Comparison of ENCODE assay signal across 14 cellular contexts in the genomic region with DNA sequence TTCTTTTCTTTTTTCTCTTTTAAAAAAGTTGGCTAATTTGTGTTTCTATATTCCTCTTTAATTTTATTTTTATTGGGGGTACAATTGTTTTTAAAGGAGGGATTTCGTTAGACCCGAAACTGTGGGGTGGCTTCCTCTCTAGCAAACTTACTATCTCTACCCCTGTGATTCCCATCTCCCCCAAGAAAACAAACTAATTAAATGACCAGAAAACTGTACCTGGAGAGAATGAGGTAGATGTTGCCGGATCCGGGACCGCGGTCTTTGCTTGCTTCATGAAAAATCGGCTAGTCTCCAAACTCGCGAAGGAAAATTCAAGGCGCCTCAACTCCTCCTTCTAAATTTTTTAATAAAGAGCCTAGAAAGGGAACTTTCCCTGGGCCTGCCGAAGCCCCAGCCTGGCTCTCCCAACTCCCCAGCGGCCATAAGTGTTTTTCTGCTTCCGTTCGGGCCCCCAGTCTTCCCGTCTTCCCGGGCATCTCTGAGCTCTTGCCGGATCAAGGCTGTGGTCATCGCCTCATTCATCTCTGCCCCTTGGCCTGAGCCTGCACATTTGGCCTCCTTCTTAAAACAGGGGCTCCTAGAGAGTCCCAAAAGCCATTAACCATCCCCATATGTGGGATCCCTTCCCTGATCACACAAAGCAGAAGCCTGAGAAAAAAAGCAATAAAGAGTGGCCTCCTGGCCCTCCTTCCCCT. TPM values are rescaled to one million over a fixed set of nuclear protein-coding genes. Genes with fewer than 3 reads are reported as not detected.
DNase-seq lines count a peak whose midpoint lies in the region; ATAC-seq and TF ChIP-seq lines count a peak whose summit lies in the region.
"Not testable (repeated sequence)": the region's sequence is repeated elsewhere in the genome, so short reads cannot be mapped to it uniquely, and the experiment has no call there.
"Had no signal": no experiment of that assay in that cellular context is flagged by ENCODE, and none has a peak within 500 bp of the region (broad histone marks: within the 10 kb centered on the region; RNA-seq: fewer than 3 reads in every experiment).

No MANE protein-coding gene starts in this region.

- 68% methylated on average over 18 of the region's 18 CpGs for WGBS in suprapubic skin

- peaks cover 14 to 40% (median 23%) of the 10 kb centered on the region in 4 donors for H3K4me1 Mint-ChIP-seq in CD4-positive, alpha-beta memory T cell
- peaks cover 25 to 42% (median 36%) of the 10 kb centered on the region in 3 donors for H3K4me1 Mint-ChIP-seq in T-cell
- H3K4me1 Mint-ChIP-seq in activated naive CD8-positive, alpha-beta T cell (ENCODE audit: low read depth): peaks cover 30% of the 10 kb centered on the region
- peaks cover 36% of the 10 kb centered on the region for H3K4me1 Mint-ChIP-seq in central memory CD8-positive, alpha-beta T cell

- TF ChIP-seq POLR2A in suprapubic skin (IDR thresholded peaks at IDR 0.05): not testable (repeated sequence)

- not testable (repeated sequence) for H3K27me3 ChIP-seq in CD4-positive, alpha-beta memory T cell (ENCODE audit: insufficient read depth, low read length); suprapubic skin

- H3K4me3 ChIP-seq in CD4-positive, alpha-beta memory T cell (ENCODE audit: low read length in 2 of 2): not testable (repeated sequence)
- H3K4me3 ChIP-seq in fibroblast of the aortic adventitia (ENCODE audit: low read depth, low read length) (peak overlapping the region; percentile 17), suprapubic skin (peak overlapping the region; percentile 37)

- H3K36me3 Mint-ChIP-seq in CD4-positive, alpha-beta memory T cell; T-cell; activated naive CD8-positive, alpha-beta T cell; central memory CD8-positive, alpha-beta T cell (ENCODE audit: insufficient read depth): not testable (repeated sequence)

- peaks cover 3 to 14% of the 10 kb centered on the region in 2 donors for H3K27me3 Mint-ChIP-seq in CD4-positive, alpha-beta memory T cell
- H3K27me3 Mint-ChIP-seq in T-cell; activated naive CD8-positive, alpha-beta T cell; central memory CD8-positive, alpha-beta T cell: not testable (repeated sequence)

- intact Hi-C loops in CD4-positive, alpha-beta memory T cell (cut with micrococcal nuclease): not testable (repeated sequence)

- ATAC-seq in T-cell (replicated peaks in 1 of 4); central memory CD8-positive, alpha-beta T cell (replicated peaks; ENCODE audit: extremely low read depth, poor library complexity, severe bottlenecking): not testable (repeated sequence)

- H3K9me3 ChIP-seq in CD4-positive, alpha-beta memory T cell (ENCODE audit: control insufficient read depth in 1 of 2, low read length in 2 of 2); suprapubic skin: not testable (repeated sequence)

- H3K27ac ChIP-seq in CD4-positive, alpha-beta memory T cell (ENCODE audit: low read depth, low read length): not testable (repeated sequence)
- peak overlapping the region; percentile 68 for H3K27ac ChIP-seq in suprapubic skin

- H3K27ac Mint-ChIP-seq in CD4-positive, alpha-beta memory T cell: peak overlapping the region in 6 of 7 donors; percentile 35 to 91 (median 90)
- peak overlapping the region; percentile 33 to 96 for H3K27ac Mint-ChIP-seq in T-cell
- H3K27ac Mint-ChIP-seq in activated naive CD8-positive, alpha-beta T cell: peak overlapping the region; percentile 78
- peak overlapping the region; percentile 100 for H3K27ac Mint-ChIP-seq in central memory CD8-positive, alpha-beta T cell (ENCODE audit: low read depth)

- POLR2A ChIA-PET in CD4-positive, alpha-beta memory T cell (lab: Charles Lee; ENCODE audit: partially characterized antibody); T-cell (lab: Charles Lee): not testable (repeated sequence)

- DNase-seq in CD4-positive, alpha-beta memory T cell; T-cell; central memory CD8-positive, alpha-beta T cell (ENCODE audit: low spot score in 2 of 2); fibroblast of the aortic adventitia (ENCODE audit: low read depth); suprapubic skin (ENCODE audit: low spot score in 2 of 2): not testable (repeated sequence)
- peak; percentile 62 for DNase-seq in myocyte (ENCODE audit: low read depth)
- peak; percentile 75 for DNase-seq in retina

- H3K36me3 ChIP-seq in CD4-positive, alpha-beta memory T cell (ENCODE audit: insufficient read depth, low read length); suprapubic skin: not testable (repeated sequence)

- H3K4me1 ChIP-seq in CD4-positive, alpha-beta memory T cell (ENCODE audit: insufficient read depth, low read length): peaks cover 10% of the 10 kb centered on the region
- H3K4me1 ChIP-seq in suprapubic skin: not testable (repeated sequence)

- not testable (repeated sequence) for TF ChIP-seq EP300 in suprapubic skin (IDR thresholded peaks at IDR 0.05)

- not testable (repeated sequence) for H3K9me3 Mint-ChIP-seq in CD4-positive, alpha-beta memory T cell; T-cell; activated naive CD8-positive, alpha-beta T cell (ENCODE audit: low read depth); central memory CD8-positive, alpha-beta T cell

- CTCF ChIA-PET in CD4-positive, alpha-beta memory T cell (lab: Charles Lee; ENCODE audit: partially characterized antibody); T-cell (lab: Charles Lee): not testable (repeated sequence)

- H3K4me3 Mint-ChIP-seq in CD4-positive, alpha-beta memory T cell; activated naive CD8-positive, alpha-beta T cell: not testable (repeated sequence)
- H3K4me3 Mint-ChIP-seq in T-cell: peak overlapping the region; percentile 4 to 94 (median 14)
- H3K4me3 Mint-ChIP-seq in central memory CD8-positive, alpha-beta T cell: peak overlapping the region; percentile 82

- TF ChIP-seq CTCF in fibroblast of the aortic adventitia (IDR thresholded peaks at IDR 0.05; ENCODE audit: insufficient read depth, low read length); suprapubic skin (IDR thresholded peaks at IDR 0.05): not testable (repeated sequence)

RNA-seq across cellular contexts. Expression of gene HOXC4, which starts 26.5 kb away (rescaled TPM):
- not detected for total RNA-seq in CD4-positive, alpha-beta memory T cell
- polyA plus RNA-seq in CD4-positive, alpha-beta memory T cell: not detected
- total RNA-seq in T-cell (1 to 10 TPM in 1 of 5 donors, under 1 TPM in 4; 0.36 to 1.4 (median 0.61) TPM), fibroblast of the aortic adventitia (ENCODE audit: low replicate concordance) (0.36 and 1.4 TPM in 2 replicates), myocyte (2.3 and 2.6 TPM in 2 replicates), suprapubic skin (1 to 10 TPM; 1.4 to 4.7 (median 1.9) TPM)
- 14.3 TPM for polyA plus RNA-seq in myocyte (2012)
- total RNA-seq: cerebellum had no signal
- polyA plus RNA-seq: neural cell had no signal

RNA-seq across cellular contexts. Expression of gene HOXC5, which starts 47.3 kb away (rescaled TPM):
- total RNA-seq in CD4-positive, alpha-beta memory T cell: not detected
- not detected for polyA plus RNA-seq in CD4-positive, alpha-beta memory T cell
- total RNA-seq in T-cell (not detected), fibroblast of the aortic adventitia (ENCODE audit: low replicate concordance) (0.18 and 1.8 TPM in 2 replicates), myocyte (1.2 and 1.4 TPM in 2 replicates), suprapubic skin (1 to 10 TPM in 1 of 4 donors, under 1 TPM in 2, not detected in 1; 0.26 to 3.5 (median 0.49) TPM)
- polyA plus RNA-seq in myocyte (2012): 0.71 TPM
- total RNA-seq: cerebellum, dorsolateral prefrontal cortex, H4, left lobe of liver had no signal
- polyA plus RNA-seq: BJ, neural cell had no signal

RNA-seq across cellular contexts. Expression of gene HOXC6, which starts 51.9 kb away (rescaled TPM):
- total RNA-seq in CD4-positive, alpha-beta memory T cell: not detected
- polyA plus RNA-seq in CD4-positive, alpha-beta memory T cell: not detected
- not detected for total RNA-seq in T-cell
- 0.09 and 0.90 TPM in 2 replicates for total RNA-seq in fibroblast of the aortic adventitia (ENCODE audit: low replicate concordance)
- 1.6 and 2.3 TPM in 2 replicates for total RNA-seq in myocyte
- 21.8 TPM for polyA plus RNA-seq in myocyte (2012)
- 1 to 10 TPM in 3 of 4 donors, under 1 TPM in 1; 0.98 to 6.2 (median 2.4) TPM for total RNA-seq in suprapubic skin
- total RNA-seq: cerebellum, dorsolateral prefrontal cortex, left lobe of liver had no signal
- polyA plus RNA-seq: neural cell had no signal
